In genomic region chr17:47252209-47252608, GRCh38 we compare ENCODE assay signal across 18 cellular contexts. TPM values are rescaled to one million over a fixed set of nuclear protein-coding genes. Genes with fewer than 3 reads are reported as not detected.
DNase-seq lines count a peak whose midpoint lies in the region; ATAC-seq, FAIRE-seq and TF ChIP-seq lines count a peak whose summit lies in the region.
"Had no signal": no experiment of that assay in that cellular context is flagged by ENCODE, and none has a peak within 500 bp of the region (broad histone marks: within the 10 kb centered on the region; RNA-seq: fewer than 3 reads in every experiment).

No MANE protein-coding gene starts in this region.

- H3K79me2 ChIP-seq in HepG2 (ENCODE audit: insufficient read depth, low read length): no peaks in the 10 kb centered on the region

- peaks cover 61% of the 10 kb centered on the region for H3K27me3 Mint-ChIP-seq in activated CD4-positive, alpha-beta T cell treated with anti-CD3 and anti-CD28 coated beads, Interleukin-2, amount 10 ng/mL, durations not matched to agents 7 days and 5 days
- peaks cover 53% of the 10 kb centered on the region for H3K27me3 Mint-ChIP-seq in progenitor cell of endocrine pancreas

- TF ChIP-seq CTCF in HepG2 (CRISPR knock-in tag; IDR thresholded peaks at IDR 0.05): no peak; the same call in 1 of the 2 replicates
- no peak for TF ChIP-seq CTCF in progenitor cell of endocrine pancreas (IDR thresholded peaks at IDR 0.05; ENCODE audit: unreplicated experiment)

- intact Hi-C loops in HepG2 (cut with micrococcal nuclease; ENCODE audit: unreplicated experiment): loop anchor here (2.0 kb wide), 1 partner anchor 43 kb away; no protein-coding TSS in a partner anchor

- no peak overlapping the region for H3K9ac ChIP-seq in HepG2 (ENCODE audit: insufficient read depth, low read depth, low read length)

- no peak for DNase-seq in activated CD4-positive, alpha-beta T cell treated with anti-CD3 and anti-CD28 coated beads, Interleukin-2, amount 10 ng/mL, durations not matched to agents 7 days and 5 days
- no peak for DNase-seq in activated CD4-positive, alpha-beta T cell treated with anti-CD3 and anti-CD28 coated beads for 4 hours
- peak; percentile 38 for DNase-seq in OCI-M1 (lab: John Stamatoyannopoulos, UW)
- DNase-seq in HepG2 (ENCODE audit: low spot score): peak; percentile 81
- no peak for DNase-seq in progenitor cell of endocrine pancreas (ENCODE audit: low spot score, unreplicated experiment)
- no peak for DNase-seq in NCI-H526 treated with DMSO at 0.1 percent for 48 hours (lab: John Stamatoyannopoulos, UW)
- no peak for DNase-seq in SW 1271 (lab: John Stamatoyannopoulos, UW)
- no peak for DNase-seq in NCI-H1105 treated with DMSO at 0.1 percent for 48 hours (lab: John Stamatoyannopoulos, UW)
- DNase-seq: activated CD4-positive, alpha-beta T cell treated with anti-CD3 and anti-CD28 coated beads, Interleukin-2, amount 50 U/mL, for 4 hours; activated T-cell treated with anti-CD3 and anti-CD28 coated beads, Interleukin-2, amount 50 U/mL, for 48 hours; cortex of kidney; NCI-H1417; NCI-H345; stimulated activated naive CD8-positive, alpha-beta T cell treated with anti-CD3 and anti-CD28 coated beads, Interleukin-15, Interleukin-2, amounts not matched to agents 100 U/mL and 50 U/mL, for 24 hours had no signal

- H3K27ac Mint-ChIP-seq in activated CD4-positive, alpha-beta T cell treated with anti-CD3 and anti-CD28 coated beads, Interleukin-2, amount 10 ng/mL, durations not matched to agents 7 days and 5 days: no peak overlapping the region
- no peak overlapping the region for H3K27ac Mint-ChIP-seq in progenitor cell of endocrine pancreas

- H3K4me3 ChIP-seq in HepG2 (replicated peaks in 1 of 3; ENCODE audit: insufficient read depth in 1 of 3, low read depth in 2 of 3, low read length in 3 of 3): peak overlapping the region in 1 of 3 experiments; percentile 3; a peak in 2 of 6 replicates
- H3K4me3 ChIP-seq: A549, smooth muscle cell had no signal

- TF ChIP-seq EP300 in HepG2 (IDR thresholded peaks at IDR 0.05; ENCODE audit: low read depth in 2 of 2, low read length in 2 of 2) (0 out of 4 replicates have a peak, but pooled peaks of 1 of the 2 experiments have one; percentile 19), HepG2 (CRISPR knock-in tag; IDR thresholded peaks at IDR 0.05; ENCODE audit: borderline replicate concordance) (no peak)

- no peak for TF ChIP-seq RAD21 in HepG2 (CRISPR knock-in tag; IDR thresholded peaks at IDR 0.05)

- FAIRE-seq in HepG2 (lab: Jason Lieb, UNC): peak; percentile 85
- FAIRE-seq: A549, G401.6 had no signal

- in situ Hi-C loops in HepG2 (cut with HindIII; ENCODE audit: extremely low pct_ligation_motif_present, low pct_unique_long_range_greater_than_20kb): no loop called here

- no peaks in the 10 kb centered on the region for H3K9me3 Mint-ChIP-seq in activated CD4-positive, alpha-beta T cell treated with anti-CD3 and anti-CD28 coated beads, Interleukin-2, amount 10 ng/mL, durations not matched to agents 7 days and 5 days
- no peaks in the 10 kb centered on the region for H3K9me3 Mint-ChIP-seq in progenitor cell of endocrine pancreas (ENCODE audit: low read depth)

- H3K4me2 ChIP-seq in HepG2 (ENCODE audit: low read depth, low read length): peak overlapping the region; percentile 58
- H3K4me2 ChIP-seq: A549, smooth muscle cell had no signal

- H2AFZ ChIP-seq in HepG2 (ENCODE audit: low read length): peak overlapping the region; percentile 35

- no peaks in the 10 kb centered on the region for H3K9me3 ChIP-seq in HepG2 (ENCODE audit: low read length)
- H3K9me3 ChIP-seq: A549 had no signal

- H3K27me3 ChIP-seq in HepG2 (ENCODE audit: control insufficient read depth in 1 of 2, insufficient read depth in 2 of 2, low read length in 2 of 2): peaks cover 0 to 13% of the 10 kb centered on the region in 2 experiments; a peak in 4 of 5 replicates

- TF ChIP-seq POLR2A in HepG2 (IDR thresholded peaks at IDR 0.05; ENCODE audit: insufficient read depth in 1 of 2, low read depth in 2 of 2, low read length in 2 of 2): peak in 1 of 2 experiments; percentile 49; a peak in 1 of 4 replicates

- peaks cover 2% of the 10 kb centered on the region for H3K36me3 Mint-ChIP-seq in activated CD4-positive, alpha-beta T cell treated with anti-CD3 and anti-CD28 coated beads, Interleukin-2, amount 10 ng/mL, durations not matched to agents 7 days and 5 days (ENCODE audit: low read depth)
- H3K36me3 Mint-ChIP-seq in progenitor cell of endocrine pancreas (ENCODE audit: insufficient read depth): no peaks in the 10 kb centered on the region

- no peaks in the 10 kb centered on the region for H4K20me1 ChIP-seq in HepG2 (ENCODE audit: insufficient read depth, low read length)

- peak overlapping the region; percentile 30 for H3K4me3 Mint-ChIP-seq in activated CD4-positive, alpha-beta T cell treated with anti-CD3 and anti-CD28 coated beads, Interleukin-2, amount 10 ng/mL, durations not matched to agents 7 days and 5 days
- H3K4me3 Mint-ChIP-seq in progenitor cell of endocrine pancreas (ENCODE audit: low read depth): peak overlapping the region; percentile 49

- peak overlapping the region; percentile 19 for H3K27ac ChIP-seq in HepG2 (ENCODE audit: extremely low read length, insufficient read depth, low read length)
- H3K27ac ChIP-seq: A549 had no signal

- POLR2A ChIA-PET in activated CD4-positive, alpha-beta T cell treated with anti-CD3 and anti-CD28 coated beads, Interleukin-2, amount 10 ng/mL, durations not matched to agents 7 days and 5 days (lab: Charles Lee): interaction anchor here (0.5 kb wide), 1 partner anchor 189 kb away, joined by 3 read pairs; no protein-coding TSS in a partner anchor
- POLR2A ChIA-PET in HepG2 (lab: Yijun Ruan, JAX): interaction anchor here (1.1 to 1.6 kb wide), 2 partner anchors 12 to 39 kb away, joined by 4 to 5 read pairs; no protein-coding TSS in a partner anchor

- ATAC-seq in HepG2: peak; percentile 84
- ATAC-seq: A549; stimulated activated naive CD8-positive, alpha-beta T cell treated with anti-CD3 and anti-CD28 coated beads, Interleukin-15, Interleukin-2, amounts not matched to agents 100 U/mL and 50 U/mL, for 24 hours had no signal

- H3K36me3 ChIP-seq in HepG2 (replicated peaks in 1 of 2; ENCODE audit: control insufficient read depth in 1 of 2, insufficient read depth in 2 of 2, low read length in 2 of 2): no peaks in the 10 kb centered on the region

- BruUV-seq in HepG2 (replicated peaks; lab: Mats Ljungman, UMichigan): no TSS peak

- peaks cover 19% of the 10 kb centered on the region for H3K4me1 Mint-ChIP-seq in activated CD4-positive, alpha-beta T cell treated with anti-CD3 and anti-CD28 coated beads, Interleukin-2, amount 10 ng/mL, durations not matched to agents 7 days and 5 days
- H3K4me1 Mint-ChIP-seq in progenitor cell of endocrine pancreas (ENCODE audit: low read depth): peaks cover 4% of the 10 kb centered on the region

- H3K4me1 ChIP-seq in HepG2 (ENCODE audit: insufficient read depth, low read length): peaks cover 30% of the 10 kb centered on the region

- CTCF ChIA-PET in activated CD4-positive, alpha-beta T cell treated with anti-CD3 and anti-CD28 coated beads, Interleukin-2, amount 10 ng/mL, durations not matched to agents 7 days and 5 days (lab: Charles Lee): interaction anchor here (1.1 kb wide), 1 partner anchor 11 kb away, joined by 4 read pairs; no protein-coding TSS in a partner anchor
- CTCF ChIA-PET in HepG2 (lab: Yijun Ruan, JAX; ENCODE audit: low intra/inter-chr PET ratio, low total read pairs): no interaction called here

- 0% methylated on average over 1 of the region's 1 CpG for WGBS in HepG2 (ENCODE audit: low lambda C conversion rate)

RNA-seq across cellular contexts. Expression of gene ITGB3, which starts 1.4 kb away (rescaled TPM):
- total RNA-seq in activated CD4-positive, alpha-beta T cell treated with anti-CD3 and anti-CD28 coated beads, Interleukin-2, amount 10 ng/mL, durations not matched to agents 7 days and 5 days: under 1 TPM; 0.52 to 0.98 TPM
- total RNA-seq in HepG2 (2016; rRNA removed; fragmentation: Illumina TruSeq; extraction: Trizol): 0.15 and 0.31 TPM in 2 replicates
- total RNA-seq in HepG2 (2016; cell fraction: cytosol; rRNA removed; fragmentation: Illumina TruSeq; extraction: Trizol; ENCODE audit: low read depth): not detected in 2 replicates
- total RNA-seq in HepG2 (2016; cell fraction: insoluble cytoplasmic fraction; rRNA removed; fragmentation: Illumina TruSeq; extraction: Trizol): 0.31 and 0.37 TPM in 2 replicates
- not detected in 2 replicates for total RNA-seq in HepG2 (2016; cell fraction: membrane; rRNA removed; fragmentation: Illumina TruSeq; extraction: Trizol)
- total RNA-seq in HepG2 (2016; cell fraction: nucleus; rRNA removed; fragmentation: Illumina TruSeq; extraction: Trizol): 0.41 and 0.50 TPM in 2 replicates
- polyA plus RNA-seq in HepG2 (2011; rRNA removed): 0.09 and 0.10 TPM in 2 replicates
- polyA plus RNA-seq in HepG2 (2011; cell fraction: cytosol; rRNA removed): 0.07 and 0.09 TPM in 2 replicates
- 0.14 TPM in 2 replicates for polyA plus RNA-seq in HepG2 (2011; cell fraction: nucleus; rRNA removed)
- polyA plus RNA-seq in HepG2 (2012): not detected in 2 replicates
- polyA plus RNA-seq in HepG2 (2016; cell fraction: cytosol; fragmentation: Illumina TruSeq; extraction: Trizol; ENCODE audit: low read depth): not detected in 2 replicates
- 0.07 TPM in 1 of 2 replicates, not detected in the other for polyA plus RNA-seq in HepG2 (2016; cell fraction: insoluble cytoplasmic fraction; fragmentation: Illumina TruSeq; extraction: Trizol; ENCODE audit: low read depth)
- polyA plus RNA-seq in HepG2 (2016; cell fraction: membrane; fragmentation: Illumina TruSeq; extraction: Trizol; ENCODE audit: low read depth): not detected in 2 replicates
- 0.15 TPM in 1 of 2 replicates, not detected in the other for polyA plus RNA-seq in HepG2 (2016; cell fraction: nucleus; fragmentation: Illumina TruSeq; extraction: Trizol; ENCODE audit: insufficient read depth, low read depth)
- polyA minus RNA-seq in HepG2 (2011; rRNA and poly(A)+ RNA removed; ENCODE audit: low replicate concordance): 0.82 TPM in 1 of 2 replicates, not detected in the other
- polyA minus RNA-seq in HepG2 (2011; cell fraction: cytosol; rRNA and poly(A)+ RNA removed): not detected in 2 replicates
- 0.12 TPM in 1 of 2 replicates, not detected in the other for polyA minus RNA-seq in HepG2 (2011; cell fraction: nucleus; rRNA and poly(A)+ RNA removed)
- total RNA-seq in progenitor cell of endocrine pancreas: not detected in 2 replicates

RNA-seq across cellular contexts. Expression of gene MYL4, which starts 43.1 kb away (rescaled TPM):
- total RNA-seq in activated CD4-positive, alpha-beta T cell treated with anti-CD3 and anti-CD28 coated beads, Interleukin-2, amount 10 ng/mL, durations not matched to agents 7 days and 5 days: not detected
- total RNA-seq in HepG2 (2016; rRNA removed; fragmentation: Illumina TruSeq; extraction: Trizol) (not detected in 2 replicates), progenitor cell of endocrine pancreas (0.86 and 1.1 TPM in 2 replicates)
- not detected in 2 replicates for total RNA-seq in HepG2 (2016; cell fraction: cytosol; rRNA removed; fragmentation: Illumina TruSeq; extraction: Trizol; ENCODE audit: low read depth)
- not detected in 2 replicates for total RNA-seq in HepG2 (2016; cell fraction: insoluble cytoplasmic fraction; rRNA removed; fragmentation: Illumina TruSeq; extraction: Trizol)
- total RNA-seq in HepG2 (2016; cell fraction: membrane; rRNA removed; fragmentation: Illumina TruSeq; extraction: Trizol): not detected in 2 replicates
- not detected in 2 replicates for total RNA-seq in HepG2 (2016; cell fraction: nucleus; rRNA removed; fragmentation: Illumina TruSeq; extraction: Trizol)
- 0.13 TPM in 1 of 2 replicates, not detected in the other for polyA plus RNA-seq in HepG2 (2011; rRNA removed)
- 0.11 and 0.17 TPM in 2 replicates for polyA plus RNA-seq in HepG2 (2011; cell fraction: cytosol; rRNA removed)
- polyA plus RNA-seq in HepG2 (2011; cell fraction: nucleus; rRNA removed): not detected in 2 replicates
- polyA plus RNA-seq in HepG2 (2012): not detected in 2 replicates
- not detected in 2 replicates for polyA plus RNA-seq in HepG2 (2016; cell fraction: cytosol; fragmentation: Illumina TruSeq; extraction: Trizol; ENCODE audit: low read depth)
- 0.27 TPM in 1 of 2 replicates, not detected in the other for polyA plus RNA-seq in HepG2 (2016; cell fraction: insoluble cytoplasmic fraction; fragmentation: Illumina TruSeq; extraction: Trizol; ENCODE audit: low read depth)
- not detected in 2 replicates for polyA plus RNA-seq in HepG2 (2016; cell fraction: membrane; fragmentation: Illumina TruSeq; extraction: Trizol; ENCODE audit: low read depth)
- polyA plus RNA-seq in HepG2 (2016; cell fraction: nucleus; fragmentation: Illumina TruSeq; extraction: Trizol; ENCODE audit: insufficient read depth, low read depth): not detected in 2 replicates
- polyA minus RNA-seq in HepG2 (2011; rRNA and poly(A)+ RNA removed; ENCODE audit: low replicate concordance): 0.42 and 1.4 TPM in 2 replicates
- not detected in 2 replicates for polyA minus RNA-seq in HepG2 (2011; cell fraction: cytosol; rRNA and poly(A)+ RNA removed)
- polyA minus RNA-seq in HepG2 (2011; cell fraction: nucleus; rRNA and poly(A)+ RNA removed): not detected in 2 replicates
- total RNA-seq: ureter had no signal
- polyA plus RNA-seq: A549 had no signal

Comparison
In these comparisons a context has a peak if more than half of its experiments do, and no peak if none do; other contexts are left out.
1. DNase-seq: peak in OCI-M1 (single experiment) and HepG2 (single experiment); none in activated CD4-positive, alpha-beta T cell treated with anti-CD3 and anti-CD28 coated beads, Interleukin-2, amount 10 ng/mL, durations not matched to agents 7 days and 5 days (single experiment), activated CD4-positive, alpha-beta T cell treated with anti-CD3 and anti-CD28 coated beads for 4 hours (0 of 2), progenitor cell of endocrine pancreas (single experiment), NCI-H526 treated with DMSO at 0.1 percent for 48 hours (single experiment), SW 1271 (0 of 2) and NCI-H1105 treated with DMSO at 0.1 percent for 48 hours (single experiment).